In genomic region chr1:77975386-77975785, GRCh38 we compare ENCODE assay signal across 12 cellular contexts.
DNase-seq lines count a peak whose midpoint lies in the region; ATAC-seq and TF ChIP-seq lines count a peak whose summit lies in the region.
"Had no signal": no experiment of that assay in that cellular context is flagged by ENCODE, and none has a peak within 500 bp of the region (broad histone marks: within the 10 kb centered on the region; RNA-seq: fewer than 3 reads in every experiment).

No MANE protein-coding gene starts in this region.

- H3K9me3 Mint-ChIP-seq in activated naive CD4-positive, alpha-beta T cell treated with anti-CD3 and anti-CD28 coated beads, Interleukin-2, amount 50 U/mL, for 24 hours, result no peaks in the 10 kb centered on the region
- no peaks in the 10 kb centered on the region for H3K9me3 Mint-ChIP-seq in T-helper 2 cell treated with Interferon-gamma antibody and Interleukin-4, amounts not matched to agents 5 μg/mL and 100 μg/mL, for 36 hours
- no peaks in the 10 kb centered on the region for H3K9me3 Mint-ChIP-seq in stimulated activated naive B cell treated with anti-CD40 and anti-IgM and Interleukin-4, amounts not matched to agents 10 μg/mL and 1 μg/mL and 100 μg/mL, for 72 hours

- peak overlapping the region; percentile 94 for H3K27ac Mint-ChIP-seq in activated naive CD4-positive, alpha-beta T cell treated with anti-CD3 and anti-CD28 coated beads, Interleukin-2, amount 50 U/mL, for 24 hours
- H3K27ac Mint-ChIP-seq in T-helper 2 cell treated with Interferon-gamma antibody and Interleukin-4, amounts not matched to agents 5 μg/mL and 100 μg/mL, for 36 hours, result peak overlapping the region; percentile 45
- H3K27ac Mint-ChIP-seq in stimulated activated naive B cell treated with anti-CD40 and anti-IgM and Interleukin-4, amounts not matched to agents 10 μg/mL and 1 μg/mL and 100 μg/mL, for 72 hours, result peak overlapping the region; percentile 65

- H3K4me1 Mint-ChIP-seq in activated naive CD4-positive, alpha-beta T cell treated with anti-CD3 and anti-CD28 coated beads, Interleukin-2, amount 50 U/mL, for 24 hours, result peaks cover 52% of the 10 kb centered on the region
- peaks cover 37% of the 10 kb centered on the region for H3K4me1 Mint-ChIP-seq in T-helper 2 cell treated with Interferon-gamma antibody and Interleukin-4, amounts not matched to agents 5 μg/mL and 100 μg/mL, for 36 hours (ENCODE audit: low read depth)
- peaks cover 11 to 50% of the 10 kb centered on the region in 2 donors for H3K4me1 Mint-ChIP-seq in stimulated activated naive B cell treated with anti-CD40 and anti-IgM and Interleukin-4, amounts not matched to agents 10 μg/mL and 1 μg/mL and 100 μg/mL, for 72 hours

- no peak for ATAC-seq in stimulated activated naive B cell treated with anti-CD40 and anti-IgM and Interleukin-4, amounts not matched to agents 10 μg/mL and 1 μg/mL and 100 μg/mL, for 72 hours (replicated peaks)
- no peak for ATAC-seq in HG02571 (IDR thresholded peaks at IDR 0.05; ENCODE audit: unreplicated experiment)

- peak overlapping the region; percentile 91 for H3K4me3 Mint-ChIP-seq in activated naive CD4-positive, alpha-beta T cell treated with anti-CD3 and anti-CD28 coated beads, Interleukin-2, amount 50 U/mL, for 24 hours
- H3K4me3 Mint-ChIP-seq in T-helper 2 cell treated with Interferon-gamma antibody and Interleukin-4, amounts not matched to agents 5 μg/mL and 100 μg/mL, for 36 hours, result no peak overlapping the region
- H3K4me3 Mint-ChIP-seq in stimulated activated naive B cell treated with anti-CD40 and anti-IgM and Interleukin-4, amounts not matched to agents 10 μg/mL and 1 μg/mL and 100 μg/mL, for 72 hours, result peak overlapping the region in 1 of 2 donors; percentile 82

- H3K27me3 Mint-ChIP-seq in activated naive CD4-positive, alpha-beta T cell treated with anti-CD3 and anti-CD28 coated beads, Interleukin-2, amount 50 U/mL, for 24 hours, result no peaks in the 10 kb centered on the region
- no peaks in the 10 kb centered on the region for H3K27me3 Mint-ChIP-seq in T-helper 2 cell treated with Interferon-gamma antibody and Interleukin-4, amounts not matched to agents 5 μg/mL and 100 μg/mL, for 36 hours (ENCODE audit: low read depth)
- no peaks in the 10 kb centered on the region for H3K27me3 Mint-ChIP-seq in stimulated activated naive B cell treated with anti-CD40 and anti-IgM and Interleukin-4, amounts not matched to agents 10 μg/mL and 1 μg/mL and 100 μg/mL, for 72 hours

- no peak for TF ChIP-seq CTCF in fibroblast of pulmonary artery (IDR thresholded peaks at IDR 0.05; ENCODE audit: low read length, missing control alignments)

- H3K4me3 ChIP-seq in fibroblast of pulmonary artery (replicated peaks; ENCODE audit: low read depth, low read length), result peak overlapping the region; percentile 83

- H3K36me3 Mint-ChIP-seq in activated naive CD4-positive, alpha-beta T cell treated with anti-CD3 and anti-CD28 coated beads, Interleukin-2, amount 50 U/mL, for 24 hours, result peaks cover 24% of the 10 kb centered on the region
- H3K36me3 Mint-ChIP-seq in T-helper 2 cell treated with Interferon-gamma antibody and Interleukin-4, amounts not matched to agents 5 μg/mL and 100 μg/mL, for 36 hours (ENCODE audit: low read depth), result peaks cover 36% of the 10 kb centered on the region
- H3K36me3 Mint-ChIP-seq in stimulated activated naive B cell treated with anti-CD40 and anti-IgM and Interleukin-4, amounts not matched to agents 10 μg/mL and 1 μg/mL and 100 μg/mL, for 72 hours, result peaks cover 30 to 34% of the 10 kb centered on the region in 2 donors

- no peak for DNase-seq in activated naive CD4-positive, alpha-beta T cell (lab: John Stamatoyannopoulos, UW)
- DNase-seq in T-helper 2 cell treated with Interferon-gamma antibody and Interleukin-4, amounts not matched to agents 5 μg/mL and 100 μg/mL, for 36 hours (ENCODE audit: low spot score), result no peak
- peak; percentile 11 for DNase-seq in fibroblast of pulmonary artery (ENCODE audit: low read depth)
- DNase-seq in stimulated activated naive B cell treated with anti-CD40 and anti-IgM and Interleukin-4, amounts not matched to agents 10 μg/mL and 1 μg/mL and 100 μg/mL, for 72 hours, result no peak
- no peak for DNase-seq in NCI-H526 treated with DMSO at 0.1 percent for 48 hours (lab: John Stamatoyannopoulos, UW)
- DNase-seq in activated CD4-positive, alpha-beta T cell treated with anti-CD3 and anti-CD28 coated beads for 1 hour, result no peak
- DNase-seq: activated effector memory CD4-positive, alpha-beta T cell treated with Interleukin-2 at 50 U/mL for 16 hours; GOT3; NCI-H2227 treated with DMSO at 0.1 percent for 48 hours; substantia nigra had no signal
